Comparison of ENCODE assay signal across 8 cellular contexts in the genomic region with DNA sequence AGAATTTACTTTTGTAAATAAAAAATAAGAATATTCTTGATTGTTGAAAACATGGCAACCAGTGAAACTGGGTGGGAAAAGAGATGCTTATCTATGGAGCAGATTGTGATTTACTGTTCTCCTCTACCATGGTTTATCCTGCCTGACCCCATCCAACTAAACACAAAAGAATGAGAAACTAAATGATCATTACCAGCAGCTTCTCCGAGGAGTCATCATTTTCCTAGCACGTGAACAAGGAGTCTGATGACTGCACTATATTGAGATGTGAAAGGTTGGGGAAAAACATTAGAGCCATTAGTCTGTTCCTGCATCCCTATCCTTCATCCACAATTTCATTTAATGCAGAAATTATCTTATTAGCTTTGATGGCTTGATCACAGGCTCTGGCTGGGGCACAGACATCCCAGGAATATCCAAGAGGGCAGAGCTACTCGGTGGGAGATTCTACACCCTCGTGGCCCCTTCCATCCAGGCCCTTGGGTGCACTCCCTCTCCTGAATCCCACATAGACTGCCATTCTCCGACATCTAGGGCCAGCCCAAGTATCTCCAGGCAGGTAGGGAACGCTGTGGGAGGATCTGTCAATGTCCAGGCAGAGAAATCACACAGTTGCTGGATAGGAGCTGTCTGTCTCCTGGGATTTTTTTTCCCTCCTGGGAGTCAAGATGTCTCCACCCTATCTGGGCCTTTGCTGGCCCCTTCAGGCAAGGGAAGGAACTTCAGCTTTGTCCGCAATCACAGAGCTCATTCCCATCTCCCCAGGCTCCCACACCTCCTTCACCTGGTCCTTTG. TPM values are rescaled to one million over a fixed set of nuclear protein-coding genes. Genes with fewer than 3 reads are reported as not detected.
DNase-seq lines count a peak whose midpoint lies in the region; ATAC-seq and TF ChIP-seq lines count a peak whose summit lies in the region.

No MANE protein-coding gene starts in this region.

- DNase-seq in DMS53 treated with DMSO at 0.1 percent for 48 hours (lab: John Stamatoyannopoulos, UW; ENCODE audit: unreplicated experiment) (peak; percentile 55), HK-2 (ENCODE audit: unreplicated experiment) (peak; percentile 48), dorsolateral prefrontal cortex (peak in 2 of 10 donors; percentile 16 to 34), mucosa of gallbladder (ENCODE audit: low spot score) (peak; percentile 40), MV-4-11 (lab: John Stamatoyannopoulos, UW) (no peak)
- no peak for DNase-seq in activated CD8-positive, alpha-beta memory T cell treated with anti-CD3 and anti-CD28 coated beads, Interleukin-2, amount 50 U/mL, for 48 hours

- H3K4me1 ChIP-seq in OCI-LY3 (ENCODE audit: low read length) = 0 out of 2 replicates have a peak, but pooled peaks cover 2% of the 10 kb centered on the region

- H3K27ac ChIP-seq in OCI-LY3 (ENCODE audit: low read length) (no peak overlapping the region), dorsolateral prefrontal cortex (no peak overlapping the region)

- H3K27me3 ChIP-seq in OCI-LY3 (ENCODE audit: low read depth, low read length) (peaks cover 16% of the 10 kb centered on the region), dorsolateral prefrontal cortex (no peaks in the 10 kb centered on the region)

- no peak for ATAC-seq in HG03354 (IDR thresholded peaks at IDR 0.05; ENCODE audit: poor library complexity, severe bottlenecking, unreplicated experiment)

- no peaks in the 10 kb centered on the region for H3K36me3 ChIP-seq in OCI-LY3 (replicated peaks; ENCODE audit: low read depth, low read length)

- H3K4me2 ChIP-seq in OCI-LY3 (ENCODE audit: low read length) = no peak overlapping the region

- H3K4me3 ChIP-seq in OCI-LY3 (ENCODE audit: low read length) (no peak overlapping the region), dorsolateral prefrontal cortex (no peak overlapping the region)

- no peak overlapping the region for H2AFZ ChIP-seq in OCI-LY3 (ENCODE audit: low read depth, low read length)

- TF ChIP-seq CTCF in OCI-LY3 (IDR thresholded peaks at IDR 0.05; ENCODE audit: low read depth, low read length) (peak; percentile 57), dorsolateral prefrontal cortex (IDR thresholded peaks at IDR 0.05 in 54 of 56, conservative IDR thresholded peaks at IDR 0.05 in 2 of 56; ENCODE audit: low read depth in 1 of 56, partially characterized antibody in 56 of 56) (peak in 55 of 56 donors; percentile 24 to 69 (median 58))

- no peaks in the 10 kb centered on the region for H4K20me1 ChIP-seq in OCI-LY3 (ENCODE audit: insufficient read depth, low read length)

- no peaks in the 10 kb centered on the region for H3K9me3 ChIP-seq in OCI-LY3 (ENCODE audit: insufficient read depth, low read length)

- intact Hi-C loops in dorsolateral prefrontal cortex (cut with DNase I) = loop anchor here in 1 of 2 donors (10.0 kb wide), 1 partner anchor 185 kb away; no protein-coding TSS in a partner anchor

- no peaks in the 10 kb centered on the region for H3K79me2 ChIP-seq in OCI-LY3 (ENCODE audit: low read length)

- H3K9ac ChIP-seq in OCI-LY3 (ENCODE audit: low read length) = no peak overlapping the region

RNA-seq across cellular contexts. Expression of a gene that starts 43.3 kb away (rescaled TPM):
- total RNA-seq in dorsolateral prefrontal cortex (10 to 100 TPM in 96 of 120 experiments, 1 to 10 TPM in 24; 6.3 to 22.2 (median 12.8) TPM), mucosa of gallbladder (28.5 TPM)

Comparison
In these comparisons a context has a peak if more than half of its experiments do, and no peak if none do; other contexts are left out.
1. DNase-seq: peak in DMS53 treated with DMSO at 0.1 percent for 48 hours (single experiment), HK-2 (single experiment) and mucosa of gallbladder (single experiment); none in MV-4-11 (single experiment) and activated CD8-positive, alpha-beta memory T cell treated with anti-CD3 and anti-CD28 coated beads, Interleukin-2, amount 50 U/mL, for 48 hours (single experiment).